1 cellular context compared by ENCODE assay signal in genomic region chr11:87432006-87432405, GRCh38.
TF ChIP-seq lines count a peak whose summit lies in the region.

No MANE protein-coding gene starts in this region.

TF ChIP-seq in H1, 55 proteins besides CTCF, POLR2A, EP300 and RAD21:
- TF ChIP-seq SP2 (IDR thresholded peaks at IDR 0.05; ENCODE audit: low read length) (no peak), SUZ12 (IDR thresholded peaks at IDR 0.05; ENCODE audit: low read length) (no peak), SP1 (IDR thresholded peaks at IDR 0.05; ENCODE audit: low read depth, low read length) (no peak), ZNF274 (IDR thresholded peaks at IDR 0.05; ENCODE audit: borderline replicate concordance, extremely low read depth, low read length) (no peak), JUND (IDR thresholded peaks at IDR 0.05; ENCODE audit: low read length) (no peak), FOSL1 (IDR thresholded peaks at IDR 0.05; ENCODE audit: insufficient read depth, low read depth, low read length) (no peak), EZH2 (IDR thresholded peaks at IDR 0.05; ENCODE audit: low read depth, low read length, severe bottlenecking) (no peak), SIN3A (conservative IDR thresholded peaks at IDR 0.05 in 1 of 2, IDR thresholded peaks at IDR 0.05 in 1 of 2; ENCODE audit: low read depth in 1 of 2, low read length in 2 of 2) (no peak), POLR2AphosphoS5 (IDR thresholded peaks at IDR 0.05; ENCODE audit: low read depth, low read length) (no peak), BRCA1 (IDR thresholded peaks at IDR 0.05; ENCODE audit: low read depth, low read length) (no peak), GABPA (IDR thresholded peaks at IDR 0.05; ENCODE audit: borderline replicate concordance, insufficient read depth, low read length) (no peak), SAP30 (IDR thresholded peaks at IDR 0.05; ENCODE audit: insufficient read depth, insufficient replicate concordance, low read length) (no peak)
